Comparison of ENCODE assay signal across 9 cellular contexts in genomic region chr6:78910611-78911134, GRCh38. TPM values are rescaled to one million over a fixed set of nuclear protein-coding genes. Genes with fewer than 3 reads are reported as not detected.
A peak's percentile ranks its signal among the peaks of the same experiment; 100 is the strongest.
DNase-seq lines count a peak whose midpoint lies in the region; ATAC-seq and TF ChIP-seq lines count a peak whose summit lies in the region.
"Had no signal": no experiment of that assay in that cellular context is flagged by ENCODE, and none has a peak within 500 bp of the region (broad histone marks: within the 10 kb centered on the region; RNA-seq: fewer than 3 reads in every experiment).

No MANE protein-coding gene starts in this region.

- peak; percentile 37 for DNase-seq in activated CD4-positive, alpha-beta T cell treated with anti-CD3 and anti-CD28 coated beads for 48 hours
- no peak for DNase-seq in activated CD4-positive, alpha-beta T cell treated with anti-CD3 and anti-CD28 coated beads, Interleukin-2, amount 50 U/mL, for 4 hours
- DNase-seq in ascending aorta (ENCODE audit: low spot score in 2 of 2) (no peak), smooth muscle cell (lab: John Stamatoyannopoulos, UW; ENCODE audit: unreplicated experiment) (no peak), AML-193 (lab: John Stamatoyannopoulos, UW) (no peak), HCEC 1CT (no peak)

- no peaks in the 10 kb centered on the region for H3K9me3 ChIP-seq in ascending aorta
- H3K9me3 ChIP-seq in iPS-20b (ENCODE audit: insufficient read depth, low read depth, low read length): no peaks in the 10 kb centered on the region
- no peaks in the 10 kb centered on the region for H3K9me3 ChIP-seq in smooth muscle cell (replicated peaks; ENCODE audit: low read depth)

- H3K9ac ChIP-seq in iPS-20b (ENCODE audit: low read depth, low read length): no peak overlapping the region
- peak overlapping the region; percentile 14 for H3K9ac ChIP-seq in smooth muscle cell (ENCODE audit: low read depth)

- peak overlapping the region; percentile 94 for H2AFZ ChIP-seq in smooth muscle cell (ENCODE audit: low read depth)

- H3K79me2 ChIP-seq in smooth muscle cell (ENCODE audit: low read depth): no peaks in the 10 kb centered on the region

- H3K27ac ChIP-seq in ascending aorta: no peak overlapping the region
- no peak overlapping the region for H3K27ac ChIP-seq in iPS-20b (ENCODE audit: low read length)
- no peak overlapping the region for H3K27ac ChIP-seq in smooth muscle cell (ENCODE audit: low read depth)
- H3K27ac ChIP-seq: C4-2B had no signal

- peak overlapping the region; percentile 94 for H3K4me2 ChIP-seq in smooth muscle cell

- 4% methylated on average over 46 of the region's 47 CpGs for WGBS in smooth muscle cell (ENCODE audit: low lambda C conversion rate)

- no peaks in the 10 kb centered on the region for H4K20me1 ChIP-seq in smooth muscle cell (ENCODE audit: low read depth)

- H3K4me1 ChIP-seq in ascending aorta: no peaks in the 10 kb centered on the region
- 0 out of 2 replicates have a peak, but pooled peaks cover 3% of the 10 kb centered on the region for H3K4me1 ChIP-seq in iPS-20b (ENCODE audit: insufficient read depth, low read length)
- no peaks in the 10 kb centered on the region for H3K4me1 ChIP-seq in smooth muscle cell (ENCODE audit: low read depth)

- no peaks in the 10 kb centered on the region for H3F3A ChIP-seq in smooth muscle cell (ENCODE audit: low read depth)

- peak overlapping the region; percentile 46 to 66 for H3K4me3 ChIP-seq in ascending aorta
- H3K4me3 ChIP-seq in iPS-20b (ENCODE audit: low read length): peak overlapping the region; percentile 71
- H3K4me3 ChIP-seq in smooth muscle cell: peak overlapping the region; percentile 56

- TF ChIP-seq CTCF in ascending aorta (IDR thresholded peaks at IDR 0.05) (no peak), smooth muscle cell (IDR thresholded peaks at IDR 0.05; ENCODE audit: borderline replicate concordance, insufficient read depth, poor library complexity, severe bottlenecking) (no peak)

- intact Hi-C loops in ascending aorta (cut with DNase I): no loop called here

- peak; percentile 66 for ATAC-seq in HG03045 (IDR thresholded peaks at IDR 0.05; ENCODE audit: unreplicated experiment)

- no peaks in the 10 kb centered on the region for H3K27me3 ChIP-seq in ascending aorta
- H3K27me3 ChIP-seq in iPS-20b (ENCODE audit: insufficient read depth, low read length): peaks cover 26% of the 10 kb centered on the region
- H3K27me3 ChIP-seq in smooth muscle cell (ENCODE audit: low read depth): no peaks in the 10 kb centered on the region

- no peaks in the 10 kb centered on the region for H3K36me3 ChIP-seq in ascending aorta
- H3K36me3 ChIP-seq in iPS-20b (ENCODE audit: insufficient read depth, low read depth, low read length): no peaks in the 10 kb centered on the region
- no peaks in the 10 kb centered on the region for H3K36me3 ChIP-seq in smooth muscle cell (ENCODE audit: low read depth)

RNA-seq across cellular contexts. Expression of gene IRAK1BP1, which starts 43.3 kb away (rescaled TPM):
- total RNA-seq in ascending aorta (2.7 TPM), smooth muscle cell (1.3 and 1.7 TPM in 2 replicates)
- 1.8 and 2.3 TPM in 2 replicates for polyA plus RNA-seq in smooth muscle cell
